8 cellular contexts compared by ENCODE assay signal in the genomic region with DNA sequence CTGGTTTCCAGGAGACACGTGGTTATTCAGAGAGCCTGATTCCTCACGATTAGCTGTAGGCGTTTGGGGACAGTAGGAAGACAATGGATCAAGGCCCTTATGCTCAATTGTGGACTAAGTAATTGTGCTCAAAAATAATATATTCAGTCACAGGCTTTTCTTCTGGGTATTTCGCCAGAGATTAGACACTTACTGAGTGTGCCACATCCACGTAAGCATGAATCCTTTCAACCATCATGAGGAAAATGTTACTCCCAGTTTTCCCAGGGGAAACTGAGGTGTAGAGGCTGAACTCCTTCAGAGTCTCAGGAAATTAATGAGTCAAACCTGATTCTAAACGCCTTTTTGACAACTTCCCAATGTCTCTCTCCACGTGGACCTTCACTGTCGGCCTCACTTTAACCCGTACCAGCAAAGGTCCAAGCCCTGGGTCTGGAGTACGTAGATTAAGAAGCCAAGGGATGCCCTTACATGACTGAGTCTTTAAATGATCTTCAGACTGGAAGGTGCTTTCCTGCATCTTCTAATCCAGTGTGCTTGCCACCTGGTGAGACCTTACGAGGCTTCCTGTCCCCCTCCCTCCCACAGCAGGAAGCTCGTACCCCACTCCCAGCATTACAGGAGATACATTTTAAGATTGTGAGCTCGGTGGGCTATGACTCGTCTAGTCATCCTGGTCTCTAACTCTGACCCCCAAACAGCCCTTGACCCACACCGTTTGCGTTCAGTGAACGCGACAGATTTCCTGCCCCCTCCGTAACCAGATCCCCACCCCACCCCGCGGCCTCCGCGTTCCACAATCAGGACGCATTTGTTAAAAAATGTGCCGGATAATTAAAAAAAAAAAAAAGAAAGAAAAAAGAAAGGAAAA. TPM values are rescaled to one million over a fixed set of nuclear protein-coding genes. Genes with fewer than 3 reads are reported as not detected.
DNase-seq lines count a peak whose midpoint lies in the region; ATAC-seq and TF ChIP-seq lines count a peak whose summit lies in the region.

No MANE protein-coding gene starts in this region.

- POLR2A ChIA-PET in naive thymus-derived CD4-positive, alpha-beta T cell (lab: Charles Lee), result interaction anchor here (1.1 to 4.4 kb wide), 10 partner anchors 9 to 454 kb away, joined by 3 to 38 read pairs (median 5); partner anchors contain the start of genes HEXA and SENP8

- H3K4me3 Mint-ChIP-seq in naive thymus-derived CD4-positive, alpha-beta T cell, result peak overlapping the region; percentile 95 to 100 (median 99)

- ATAC-seq in naive thymus-derived CD4-positive, alpha-beta T cell, result no peak
- no peak for ATAC-seq in upper lobe of right lung
- ATAC-seq in HG03025 (IDR thresholded peaks at IDR 0.05; ENCODE audit: low FRiP score, unreplicated experiment), result no peak

- TF ChIP-seq CTCF in WI38 (IDR thresholded peaks at IDR 0.05; ENCODE audit: low read depth, low read length) (no peak), upper lobe of right lung (IDR thresholded peaks at IDR 0.05) (no peak)

- H3K9me3 Mint-ChIP-seq in naive thymus-derived CD4-positive, alpha-beta T cell, result peaks cover 0 to 2% (median 0%) of the 10 kb centered on the region in 11 donors

- no peaks in the 10 kb centered on the region for H3K9me3 ChIP-seq in naive thymus-derived CD4-positive, alpha-beta T cell (ENCODE audit: control insufficient read depth in 2 of 3, low read length in 3 of 3)
- H3K9me3 ChIP-seq in upper lobe of right lung, result no peaks in the 10 kb centered on the region

- CTCF ChIA-PET in naive thymus-derived CD4-positive, alpha-beta T cell (lab: Charles Lee), result interaction anchor here (1.2 kb wide), 1 partner anchor 88 kb away, joined by 3 read pairs; no protein-coding TSS in a partner anchor

- H3K4me1 Mint-ChIP-seq in naive thymus-derived CD4-positive, alpha-beta T cell, result peaks cover 49 to 66% (median 60%) of the 10 kb centered on the region in 7 donors

- peaks cover 38 to 49% of the 10 kb centered on the region in 2 donors for H3K4me1 ChIP-seq in naive thymus-derived CD4-positive, alpha-beta T cell (ENCODE audit: control insufficient read depth in 2 of 2, insufficient read depth in 2 of 2, low read length in 2 of 2)
- H3K4me1 ChIP-seq in upper lobe of right lung, result peaks cover 56% of the 10 kb centered on the region

- H3K27ac Mint-ChIP-seq in naive thymus-derived CD4-positive, alpha-beta T cell, result peak overlapping the region; percentile 97 to 99 (median 98)

- peak; percentile 39 for DNase-seq in stimulated activated CD4-positive, alpha-beta T cell treated with anti-CD3 and anti-CD28 coated beads, Interleukin-12 subunit alpha, Interleukin-12 subunit beta, amount 100 ng/mL, for 4 hours
- no peak for DNase-seq in stimulated activated CD4-positive, alpha-beta T cell treated with anti-CD3 and anti-CD28 coated beads, Interleukin-2, amount 100 ng/mL, for 48 hours
- DNase-seq in ecto neural progenitor cell (ENCODE audit: low spot score), result peak; percentile 47
- DNase-seq in naive thymus-derived CD4-positive, alpha-beta T cell, result peak in 7 of 9 donors; percentile 32 to 70 (median 41)
- DNase-seq in upper lobe of right lung, result no peak
- DNase-seq in cerebellar cortex (ENCODE audit: low spot score), result no peak

- no peaks in the 10 kb centered on the region for H3K27me3 ChIP-seq in naive thymus-derived CD4-positive, alpha-beta T cell (ENCODE audit: control insufficient read depth in 2 of 2, insufficient read depth in 2 of 2, low read length in 2 of 2)
- H3K27me3 ChIP-seq in upper lobe of right lung, result no peaks in the 10 kb centered on the region

- H3K4me3 ChIP-seq in WI38 (ENCODE audit: low read depth, low read length) (peak overlapping the region; percentile 95), upper lobe of right lung (peak overlapping the region; percentile 100)
- peak overlapping the region; percentile 73 for H3K4me3 ChIP-seq in naive thymus-derived CD4-positive, alpha-beta T cell (ENCODE audit: low read length)

- peaks cover 0 to 9% (median 0%) of the 10 kb centered on the region in 3 experiments for H3K36me3 ChIP-seq in naive thymus-derived CD4-positive, alpha-beta T cell (ENCODE audit: control insufficient read depth in 2 of 3, insufficient read depth in 3 of 3, low read length in 3 of 3)
- H3K36me3 ChIP-seq in upper lobe of right lung, result peaks cover 2% of the 10 kb centered on the region

- peaks cover 0 to 3% (median 0%) of the 10 kb centered on the region in 5 donors for H3K27me3 Mint-ChIP-seq in naive thymus-derived CD4-positive, alpha-beta T cell

- H3K27ac ChIP-seq in naive thymus-derived CD4-positive, alpha-beta T cell (ENCODE audit: low read depth, low read length), result peak overlapping the region; percentile 73
- H3K27ac ChIP-seq in upper lobe of right lung, result peak overlapping the region; percentile 92

- peaks cover 0 to 37% (median 0%) of the 10 kb centered on the region in 5 donors for H3K36me3 Mint-ChIP-seq in naive thymus-derived CD4-positive, alpha-beta T cell

- intact Hi-C loops in naive thymus-derived CD4-positive, alpha-beta T cell (cut with micrococcal nuclease), result loop anchor here (2.0 to 5.0 kb wide), 2 partner anchors 148 to 553 kb away; partner anchors contain the start of genes ADPGK (in 2 of the 2) and HEXA (in 1 of the 2)
- intact Hi-C loops in upper lobe of right lung (cut with DNase I), result no loop called here

RNA-seq across cellular contexts. Expression of gene PKM, which starts 1.7 kb away (rescaled TPM):
- 1,000 to 10,000 TPM in 1 of 5 experiments, 100 to 1,000 TPM in 4; 237 to 1,627 (median 329) TPM for total RNA-seq in naive thymus-derived CD4-positive, alpha-beta T cell
- 100 to 1,000 TPM; 422 to 485 TPM for polyA plus RNA-seq in naive thymus-derived CD4-positive, alpha-beta T cell
- total RNA-seq in upper lobe of right lung, result 426 TPM

RNA-seq across cellular contexts. Expression of gene GRAMD2A, which starts 31.7 kb away (rescaled TPM):
- total RNA-seq in naive thymus-derived CD4-positive, alpha-beta T cell, result not detected
- polyA plus RNA-seq in naive thymus-derived CD4-positive, alpha-beta T cell, result not detected
- 27.4 TPM for total RNA-seq in upper lobe of right lung

RNA-seq across cellular contexts. Expression of gene PARP6, which starts 43.0 kb away (rescaled TPM):
- total RNA-seq in naive thymus-derived CD4-positive, alpha-beta T cell, result 100 to 1,000 TPM in 4 of 5 experiments, 10 to 100 TPM in 1; 75.8 to 129 (median 127) TPM
- polyA plus RNA-seq in naive thymus-derived CD4-positive, alpha-beta T cell, result 10 to 100 TPM; 19.7 to 41.6 TPM
- 87.9 TPM for total RNA-seq in upper lobe of right lung

Comparison
In these comparisons a context has a peak if more than half of its experiments do, and no peak if none do; other contexts are left out.
1. DNase-seq: peak in stimulated activated CD4-positive, alpha-beta T cell treated with anti-CD3 and anti-CD28 coated beads, Interleukin-12 subunit alpha, Interleukin-12 subunit beta, amount 100 ng/mL, for 4 hours (single experiment), ecto neural progenitor cell (single experiment) and naive thymus-derived CD4-positive, alpha-beta T cell (7 of 9); none in stimulated activated CD4-positive, alpha-beta T cell treated with anti-CD3 and anti-CD28 coated beads, Interleukin-2, amount 100 ng/mL, for 48 hours (0 of 2), upper lobe of right lung (single experiment) and cerebellar cortex (single experiment).
2. RNA of gene GRAMD2A, which starts 31.7 kb away (total RNA-seq): 27.4 TPM in upper lobe of right lung (single experiment); not detected in naive thymus-derived CD4-positive, alpha-beta T cell; every median in the first group is over 10 times any median in the second.
3. Peak in every context shown above with its lines, with median percentiles within 50 percentile points of each other: H3K4me3 ChIP-seq.